Comparison of ENCODE assay signal across 1 cellular context in genomic region chr9:68969538-68969937, GRCh38.
TF ChIP-seq lines count a peak whose summit lies in the region.

No MANE protein-coding gene starts in this region.

TF ChIP-seq in K562, 482 proteins besides CTCF, POLR2A, EP300 and RAD21 (continues in another document):
- TF ChIP-seq ID3 (CRISPR knock-in tag; IDR thresholded peaks at IDR 0.05) = no peak
- TF ChIP-seq ID3 (tag; IDR thresholded peaks at IDR 0.05) = peak; percentile 78; the same call in 1 of the 2 replicates
- TF ChIP-seq, protein P1, sequence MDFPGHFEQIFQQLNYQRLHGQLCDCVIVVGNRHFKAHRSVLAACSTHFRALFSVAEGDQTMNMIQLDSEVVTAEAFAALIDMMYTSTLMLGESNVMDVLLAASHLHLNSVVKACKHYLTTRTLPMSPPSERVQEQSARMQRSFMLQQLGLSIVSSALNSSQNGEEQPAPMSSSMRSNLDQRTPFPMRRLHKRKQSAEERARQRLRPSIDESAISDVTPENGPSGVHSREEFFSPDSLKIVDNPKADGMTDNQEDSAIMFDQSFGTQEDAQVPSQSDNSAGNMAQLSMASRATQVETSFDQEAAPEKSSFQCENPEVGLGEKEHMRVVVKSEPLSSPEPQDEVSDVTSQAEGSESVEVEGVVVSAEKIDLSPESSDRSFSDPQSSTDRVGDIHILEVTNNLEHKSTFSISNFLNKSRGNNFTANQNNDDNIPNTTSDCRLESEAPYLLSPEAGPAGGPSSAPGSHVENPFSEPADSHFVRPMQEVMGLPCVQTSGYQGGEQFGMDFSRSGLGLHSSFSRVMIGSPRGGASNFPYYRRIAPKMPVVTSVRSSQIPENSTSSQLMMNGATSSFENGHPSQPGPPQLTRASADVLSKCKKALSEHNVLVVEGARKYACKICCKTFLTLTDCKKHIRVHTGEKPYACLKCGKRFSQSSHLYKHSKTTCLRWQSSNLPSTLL (IDR thresholded peaks at IDR 0.05) = no peak
- TF ChIP-seq HOXB6 (CRISPR knock-in tag; IDR thresholded peaks at IDR 0.05; ENCODE audit: borderline replicate concordance) = no peak
- TF ChIP-seq SMARCA5 (IDR thresholded peaks at IDR 0.05) = no peak
- TF ChIP-seq STAT5A (IDR thresholded peaks at IDR 0.05; ENCODE audit: borderline replicate concordance, low read length) = peak; percentile 37; the same call in 1 of the 2 replicates
- TF ChIP-seq, protein P2, sequence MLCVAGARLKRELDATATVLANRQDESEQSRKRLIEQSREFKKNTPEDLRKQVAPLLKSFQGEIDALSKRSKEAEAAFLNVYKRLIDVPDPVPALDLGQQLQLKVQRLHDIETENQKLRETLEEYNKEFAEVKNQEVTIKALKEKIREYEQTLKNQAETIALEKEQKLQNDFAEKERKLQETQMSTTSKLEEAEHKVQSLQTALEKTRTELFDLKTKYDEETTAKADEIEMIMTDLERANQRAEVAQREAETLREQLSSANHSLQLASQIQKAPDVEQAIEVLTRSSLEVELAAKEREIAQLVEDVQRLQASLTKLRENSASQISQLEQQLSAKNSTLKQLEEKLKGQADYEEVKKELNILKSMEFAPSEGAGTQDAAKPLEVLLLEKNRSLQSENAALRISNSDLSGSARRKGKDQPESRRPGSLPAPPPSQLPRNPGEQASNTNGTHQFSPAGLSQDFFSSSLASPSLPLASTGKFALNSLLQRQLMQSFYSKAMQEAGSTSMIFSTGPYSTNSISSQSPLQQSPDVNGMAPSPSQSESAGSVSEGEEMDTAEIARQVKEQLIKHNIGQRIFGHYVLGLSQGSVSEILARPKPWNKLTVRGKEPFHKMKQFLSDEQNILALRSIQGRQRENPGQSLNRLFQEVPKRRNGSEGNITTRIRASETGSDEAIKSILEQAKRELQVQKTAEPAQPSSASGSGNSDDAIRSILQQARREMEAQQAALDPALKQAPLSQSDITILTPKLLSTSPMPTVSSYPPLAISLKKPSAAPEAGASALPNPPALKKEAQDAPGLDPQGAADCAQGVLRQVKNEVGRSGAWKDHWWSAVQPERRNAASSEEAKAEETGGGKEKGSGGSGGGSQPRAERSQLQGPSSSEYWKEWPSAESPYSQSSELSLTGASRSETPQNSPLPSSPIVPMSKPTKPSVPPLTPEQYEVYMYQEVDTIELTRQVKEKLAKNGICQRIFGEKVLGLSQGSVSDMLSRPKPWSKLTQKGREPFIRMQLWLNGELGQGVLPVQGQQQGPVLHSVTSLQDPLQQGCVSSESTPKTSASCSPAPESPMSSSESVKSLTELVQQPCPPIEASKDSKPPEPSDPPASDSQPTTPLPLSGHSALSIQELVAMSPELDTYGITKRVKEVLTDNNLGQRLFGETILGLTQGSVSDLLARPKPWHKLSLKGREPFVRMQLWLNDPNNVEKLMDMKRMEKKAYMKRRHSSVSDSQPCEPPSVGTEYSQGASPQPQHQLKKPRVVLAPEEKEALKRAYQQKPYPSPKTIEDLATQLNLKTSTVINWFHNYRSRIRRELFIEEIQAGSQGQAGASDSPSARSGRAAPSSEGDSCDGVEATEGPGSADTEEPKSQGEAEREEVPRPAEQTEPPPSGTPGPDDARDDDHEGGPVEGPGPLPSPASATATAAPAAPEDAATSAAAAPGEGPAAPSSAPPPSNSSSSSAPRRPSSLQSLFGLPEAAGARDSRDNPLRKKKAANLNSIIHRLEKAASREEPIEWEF (CRISPR knock-in tag; IDR thresholded peaks at IDR 0.05) = no peak
- TF ChIP-seq, protein P3, sequence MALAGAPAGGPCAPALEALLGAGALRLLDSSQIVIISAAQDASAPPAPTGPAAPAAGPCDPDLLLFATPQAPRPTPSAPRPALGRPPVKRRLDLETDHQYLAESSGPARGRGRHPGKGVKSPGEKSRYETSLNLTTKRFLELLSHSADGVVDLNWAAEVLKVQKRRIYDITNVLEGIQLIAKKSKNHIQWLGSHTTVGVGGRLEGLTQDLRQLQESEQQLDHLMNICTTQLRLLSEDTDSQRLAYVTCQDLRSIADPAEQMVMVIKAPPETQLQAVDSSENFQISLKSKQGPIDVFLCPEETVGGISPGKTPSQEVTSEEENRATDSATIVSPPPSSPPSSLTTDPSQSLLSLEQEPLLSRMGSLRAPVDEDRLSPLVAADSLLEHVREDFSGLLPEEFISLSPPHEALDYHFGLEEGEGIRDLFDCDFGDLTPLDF (CRISPR knock-in tag; IDR thresholded peaks at IDR 0.05) = no peak
- no peak for TF ChIP-seq E2F4 (CRISPR knock-in tag; IDR thresholded peaks at IDR 0.05; ENCODE audit: low read depth)
- no peak for TF ChIP-seq SUPT5H (IDR thresholded peaks at IDR 0.05)
- peak; percentile 55; the same call in 1 of the 2 replicates for TF ChIP-seq SOX6 (IDR thresholded peaks at IDR 0.05)
- TF ChIP-seq DPF2 (IDR thresholded peaks at IDR 0.05) = 0 out of 2 replicates have a peak, but pooled peaks have one; percentile 50
- no peak for TF ChIP-seq BMI1 (IDR thresholded peaks at IDR 0.05; ENCODE audit: low read length)
- TF ChIP-seq, protein P4, sequence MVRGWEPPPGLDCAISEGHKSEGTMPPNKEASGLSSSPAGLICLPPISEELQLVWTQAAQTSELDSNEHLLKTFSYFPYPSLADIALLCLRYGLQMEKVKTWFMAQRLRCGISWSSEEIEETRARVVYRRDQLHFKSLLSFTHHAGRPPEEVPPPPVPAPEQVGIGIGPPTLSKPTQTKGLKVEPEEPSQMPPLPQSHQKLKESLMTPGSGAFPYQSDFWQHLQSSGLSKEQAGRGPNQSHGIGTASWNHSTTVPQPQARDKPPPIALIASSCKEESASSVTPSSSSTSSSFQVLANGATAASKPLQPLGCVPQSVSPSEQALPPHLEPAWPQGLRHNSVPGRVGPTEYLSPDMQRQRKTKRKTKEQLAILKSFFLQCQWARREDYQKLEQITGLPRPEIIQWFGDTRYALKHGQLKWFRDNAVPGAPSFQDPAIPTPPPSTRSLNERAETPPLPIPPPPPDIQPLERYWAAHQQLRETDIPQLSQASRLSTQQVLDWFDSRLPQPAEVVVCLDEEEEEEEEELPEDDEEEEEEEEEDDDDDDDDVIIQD (CRISPR knock-in tag; IDR thresholded peaks at IDR 0.05) = no peak
- TF ChIP-seq JUND (IDR thresholded peaks at IDR 0.05; ENCODE audit: borderline replicate concordance, low read depth, low read length) = no peak
- peak; percentile 25; the same call in 1 of the 3 replicates for TF ChIP-seq JUND (tag; IDR thresholded peaks at IDR 0.05; ENCODE audit: borderline replicate concordance, low read depth, low read length)
- TF ChIP-seq DMBX1 (CRISPR knock-in tag; IDR thresholded peaks at IDR 0.05; ENCODE audit: borderline replicate concordance) = no peak
- TF ChIP-seq ZNF592 (IDR thresholded peaks at IDR 0.05) = no peak
- TF ChIP-seq ELF1 (tag; IDR thresholded peaks at IDR 0.05) = no peak
- TF ChIP-seq ETV6 (IDR thresholded peaks at IDR 0.05; ENCODE audit: borderline replicate concordance in 1 of 2, low read depth in 2 of 2, low read length in 1 of 2) = no peak
- TF ChIP-seq ETV6 (CRISPR knock-in tag; IDR thresholded peaks at IDR 0.05; ENCODE audit: borderline replicate concordance) = no peak
- TF ChIP-seq SMARCA4 (IDR thresholded peaks at IDR 0.05) = peak; percentile 38
- no peak for TF ChIP-seq SLC30A9 (CRISPR knock-in tag; IDR thresholded peaks at IDR 0.05)
- no peak for TF ChIP-seq RBM34 (IDR thresholded peaks at IDR 0.05; ENCODE audit: borderline replicate concordance, insufficient read depth, low read length)
- no peak for TF ChIP-seq SRSF9 (IDR thresholded peaks at IDR 0.05; ENCODE audit: borderline replicate concordance, low read depth, low read length)
- TF ChIP-seq POLR2B (IDR thresholded peaks at IDR 0.05; ENCODE audit: low read depth, partially characterized antibody) = no peak
- TF ChIP-seq ZNF696 (CRISPR knock-in tag; conservative IDR thresholded peaks at IDR 0.05) = no peak
- no peak for TF ChIP-seq MYBL2 (IDR thresholded peaks at IDR 0.05; ENCODE audit: low read depth)
- TF ChIP-seq MYBL2 (CRISPR knock-in tag; IDR thresholded peaks at IDR 0.05; ENCODE audit: borderline replicate concordance) = no peak
- no peak for TF ChIP-seq NFYB (IDR thresholded peaks at IDR 0.05; ENCODE audit: extremely low read depth, insufficient read length)
- TF ChIP-seq ZNF184 (CRISPR knock-in tag; IDR thresholded peaks at IDR 0.05) = no peak
- no peak for TF ChIP-seq ZNF561 (CRISPR knock-in tag; conservative IDR thresholded peaks at IDR 0.05)
- peak; percentile 60 for TF ChIP-seq ARID1B (IDR thresholded peaks at IDR 0.05)
- no peak for TF ChIP-seq ZNF217 (CRISPR knock-in tag; IDR thresholded peaks at IDR 0.05)
- no peak for TF ChIP-seq HNRNPL (IDR thresholded peaks at IDR 0.05; ENCODE audit: low read depth, low read length)
- TF ChIP-seq CBFA2T2 (conservative IDR thresholded peaks at IDR 0.05) = 0 out of 2 replicates have a peak, but pooled peaks have one; percentile 13
- peak; percentile 45; the same call in 1 of the 2 replicates for TF ChIP-seq CC2D1A (IDR thresholded peaks at IDR 0.05)
- TF ChIP-seq ZNF41 (CRISPR knock-in tag; conservative IDR thresholded peaks at IDR 0.05) = no peak
- no peak for TF ChIP-seq ZBED1 (IDR thresholded peaks at IDR 0.05)
- TF ChIP-seq, protein P5, sequence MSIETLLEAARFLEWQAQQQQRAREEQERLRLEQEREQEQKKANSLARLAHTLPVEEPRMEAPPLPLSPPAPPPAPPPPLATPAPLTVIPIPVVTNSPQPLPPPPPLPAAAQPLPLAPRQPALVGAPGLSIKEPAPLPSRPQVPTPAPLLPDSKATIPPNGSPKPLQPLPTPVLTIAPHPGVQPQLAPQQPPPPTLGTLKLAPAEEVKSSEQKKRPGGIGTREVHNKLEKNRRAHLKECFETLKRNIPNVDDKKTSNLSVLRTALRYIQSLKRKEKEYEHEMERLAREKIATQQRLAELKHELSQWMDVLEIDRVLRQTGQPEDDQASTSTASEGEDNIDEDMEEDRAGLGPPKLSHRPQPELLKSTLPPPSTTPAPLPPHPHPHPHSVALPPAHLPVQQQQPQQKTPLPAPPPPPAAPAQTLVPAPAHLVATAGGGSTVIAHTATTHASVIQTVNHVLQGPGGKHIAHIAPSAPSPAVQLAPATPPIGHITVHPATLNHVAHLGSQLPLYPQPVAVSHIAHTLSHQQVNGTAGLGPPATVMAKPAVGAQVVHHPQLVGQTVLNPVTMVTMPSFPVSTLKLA (conservative IDR thresholded peaks at IDR 0.05) = no peak
- TF ChIP-seq ZC3H4 (CRISPR knock-in tag; IDR thresholded peaks at IDR 0.05; ENCODE audit: borderline replicate concordance) = no peak
- no peak for TF ChIP-seq TEAD1 (CRISPR knock-in tag; IDR thresholded peaks at IDR 0.05)
- TF ChIP-seq ZNF232 (CRISPR knock-in tag; IDR thresholded peaks at IDR 0.05) = no peak
- no peak for TF ChIP-seq RFX1 (IDR thresholded peaks at IDR 0.05)
- no peak for TF ChIP-seq ZBTB12 (CRISPR knock-in tag; IDR thresholded peaks at IDR 0.05)
- TF ChIP-seq CBX8 (IDR thresholded peaks at IDR 0.05; ENCODE audit: borderline replicate concordance, extremely low read depth, low read depth, low read length, poor library complexity, severe bottlenecking) = no peak
